Comparison of ENCODE assay signal across 8 cellular contexts in the genomic region with DNA sequence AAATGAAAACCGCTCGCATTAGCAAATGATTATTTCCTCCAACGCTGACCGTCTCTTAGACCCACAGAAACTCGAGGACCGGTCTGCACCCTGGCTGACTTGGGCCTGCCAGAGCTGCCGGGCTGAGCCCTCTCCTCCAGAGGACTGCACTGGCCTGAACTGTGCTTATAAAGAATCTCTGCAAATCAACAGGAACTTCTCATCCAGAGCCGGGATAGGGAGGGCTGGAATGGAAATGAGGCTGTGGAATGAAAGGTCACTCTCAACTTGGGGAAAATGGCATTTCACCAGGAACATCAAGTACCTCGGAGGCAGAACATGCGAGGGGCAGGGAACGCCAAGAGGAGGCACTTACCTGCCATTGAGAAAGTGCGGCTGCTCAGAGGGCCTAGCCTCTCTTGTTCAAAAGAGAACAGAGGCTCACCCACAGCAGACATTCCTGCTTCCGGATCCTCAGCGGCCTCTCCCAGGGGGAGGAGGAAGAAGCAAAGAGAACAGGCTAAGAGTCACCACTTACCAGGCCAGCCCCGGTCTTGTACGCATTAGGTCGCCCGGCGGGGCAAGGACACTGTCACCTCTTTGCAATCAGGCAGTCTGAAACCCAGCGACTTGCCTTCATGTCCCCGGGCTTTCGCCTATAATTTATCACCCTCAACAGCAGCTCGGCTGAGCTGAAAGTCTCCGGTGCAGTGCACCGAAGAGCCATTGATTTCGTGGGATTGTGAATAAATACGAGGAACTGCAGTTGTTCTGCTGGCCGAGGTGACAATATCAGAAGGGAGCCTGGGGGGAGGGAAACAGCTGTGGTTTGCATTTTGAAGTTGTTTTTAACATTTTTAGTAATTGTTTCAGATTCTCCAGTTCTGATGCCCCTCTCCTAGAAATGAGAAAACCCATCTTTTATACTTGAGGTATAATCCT. TPM values are rescaled to one million over a fixed set of nuclear protein-coding genes. Genes with fewer than 3 reads are reported as not detected.
DNase-seq lines count a peak whose midpoint lies in the region; ATAC-seq and TF ChIP-seq lines count a peak whose summit lies in the region.

No MANE protein-coding gene starts in this region.

- no peaks in the 10 kb centered on the region for H4K20me1 ChIP-seq in neural cell (ENCODE audit: insufficient read depth)

- H3K27ac Mint-ChIP-seq in activated naive CD4-positive, alpha-beta T cell treated with anti-CD3 and anti-CD28 coated beads, Interleukin-2, amount 50 U/mL, for 72 hours: peak overlapping the region; percentile 85 to 91
- H3K27ac Mint-ChIP-seq in glutamatergic neuron (ENCODE audit: unreplicated experiment): peak overlapping the region; percentile 97

- TF ChIP-seq CTCF in glutamatergic neuron (IDR thresholded peaks at IDR 0.05; ENCODE audit: partially characterized antibody, unreplicated experiment) (no peak), neural cell (IDR thresholded peaks at IDR 0.05; ENCODE audit: poor library complexity, severe bottlenecking) (no peak)

- H3K27me3 ChIP-seq in neural cell (ENCODE audit: insufficient read depth, low read depth, low read length): no peaks in the 10 kb centered on the region

- peak overlapping the region; percentile 57 for H3K4me3 ChIP-seq in neural cell (ENCODE audit: low read length)

- no peak overlapping the region for H2AFZ ChIP-seq in neural cell (ENCODE audit: low read depth, low read length)

- H3K27me3 Mint-ChIP-seq in glutamatergic neuron (ENCODE audit: unreplicated experiment): peaks cover 4% of the 10 kb centered on the region

- DNase-seq in CD1c-positive myeloid dendritic cell (ENCODE audit: extremely low spot score) (peak; percentile 80), LoVo (ENCODE audit: low spot score) (peak; percentile 78), glutamatergic neuron (peak; percentile 54), H4 (ENCODE audit: low spot score) (no peak), 8988T (no peak), AML-193 (lab: John Stamatoyannopoulos, UW) (no peak)
- peak in 1 of 2 donors; percentile 10 for DNase-seq in activated naive CD4-positive, alpha-beta T cell treated with anti-CD3 and anti-CD28 coated beads, Interleukin-2, amount 50 U/mL, for 72 hours (ENCODE audit: low spot score in 2 of 2)

- peaks cover 4% of the 10 kb centered on the region for H3F3A ChIP-seq in neural cell (ENCODE audit: insufficient read depth, low read length, poor library complexity, severe bottlenecking)

- peak overlapping the region; percentile 54 for H3K9ac ChIP-seq in neural cell (ENCODE audit: low read length)

- H3K27ac ChIP-seq in neural cell (ENCODE audit: low read length): peak overlapping the region; percentile 51

- H3K4me1 Mint-ChIP-seq in glutamatergic neuron (ENCODE audit: low read depth, unreplicated experiment): peaks cover 62% of the 10 kb centered on the region

- peak in 1 of 2 donors; percentile 67 for ATAC-seq in activated naive CD4-positive, alpha-beta T cell treated with anti-CD3 and anti-CD28 coated beads, Interleukin-2, amount 50 U/mL, for 72 hours

- TF ChIP-seq EP300 in neural cell (conservative IDR thresholded peaks at IDR 0.05; ENCODE audit: poor library complexity, severe bottlenecking): no peak

- peaks cover 0 to 24% of the 10 kb centered on the region in 2 donors for H3K36me3 Mint-ChIP-seq in activated naive CD4-positive, alpha-beta T cell treated with anti-CD3 and anti-CD28 coated beads, Interleukin-2, amount 50 U/mL, for 72 hours
- H3K36me3 Mint-ChIP-seq in glutamatergic neuron (ENCODE audit: unreplicated experiment): no peaks in the 10 kb centered on the region

- no peaks in the 10 kb centered on the region for H3K9me2 ChIP-seq in neural cell (ENCODE audit: insufficient read depth, low read length)

- peak overlapping the region; percentile 62 for H3K4me2 ChIP-seq in neural cell (ENCODE audit: low read length)

- H3K9me3 Mint-ChIP-seq in activated naive CD4-positive, alpha-beta T cell treated with anti-CD3 and anti-CD28 coated beads, Interleukin-2, amount 50 U/mL, for 72 hours: no peaks in the 10 kb centered on the region
- H3K9me3 Mint-ChIP-seq in glutamatergic neuron (ENCODE audit: unreplicated experiment): peaks cover 11% of the 10 kb centered on the region

- no peaks in the 10 kb centered on the region for H3K36me3 ChIP-seq in neural cell (ENCODE audit: insufficient read depth, low read length)

- no peak for TF ChIP-seq RAD21 in neural cell (conservative IDR thresholded peaks at IDR 0.05)

- H3K9me3 ChIP-seq in neural cell (ENCODE audit: low read length): no peaks in the 10 kb centered on the region

- H3K4me3 Mint-ChIP-seq in glutamatergic neuron (ENCODE audit: unreplicated experiment): peak overlapping the region; percentile 85

- H3K79me2 ChIP-seq in neural cell (replicated peaks; ENCODE audit: insufficient read depth, low read length): peaks cover 12% of the 10 kb centered on the region

TF ChIP-seq in neural cell, 6 proteins besides CTCF, POLR2A, EP300 and RAD21:
- no peak for TF ChIP-seq SMC3 (conservative IDR thresholded peaks at IDR 0.05; ENCODE audit: poor library complexity)
- no peak for TF ChIP-seq EZH2 (IDR thresholded peaks at IDR 0.05; ENCODE audit: borderline replicate concordance, insufficient read depth, low read length, poor library complexity, severe bottlenecking)
- no peak for TF ChIP-seq TAF1 (IDR thresholded peaks at IDR 0.05; ENCODE audit: low read depth)
- no peak for TF ChIP-seq MXI1 (conservative IDR thresholded peaks at IDR 0.05; ENCODE audit: poor library complexity, severe bottlenecking)
- TF ChIP-seq, protein P1, sequence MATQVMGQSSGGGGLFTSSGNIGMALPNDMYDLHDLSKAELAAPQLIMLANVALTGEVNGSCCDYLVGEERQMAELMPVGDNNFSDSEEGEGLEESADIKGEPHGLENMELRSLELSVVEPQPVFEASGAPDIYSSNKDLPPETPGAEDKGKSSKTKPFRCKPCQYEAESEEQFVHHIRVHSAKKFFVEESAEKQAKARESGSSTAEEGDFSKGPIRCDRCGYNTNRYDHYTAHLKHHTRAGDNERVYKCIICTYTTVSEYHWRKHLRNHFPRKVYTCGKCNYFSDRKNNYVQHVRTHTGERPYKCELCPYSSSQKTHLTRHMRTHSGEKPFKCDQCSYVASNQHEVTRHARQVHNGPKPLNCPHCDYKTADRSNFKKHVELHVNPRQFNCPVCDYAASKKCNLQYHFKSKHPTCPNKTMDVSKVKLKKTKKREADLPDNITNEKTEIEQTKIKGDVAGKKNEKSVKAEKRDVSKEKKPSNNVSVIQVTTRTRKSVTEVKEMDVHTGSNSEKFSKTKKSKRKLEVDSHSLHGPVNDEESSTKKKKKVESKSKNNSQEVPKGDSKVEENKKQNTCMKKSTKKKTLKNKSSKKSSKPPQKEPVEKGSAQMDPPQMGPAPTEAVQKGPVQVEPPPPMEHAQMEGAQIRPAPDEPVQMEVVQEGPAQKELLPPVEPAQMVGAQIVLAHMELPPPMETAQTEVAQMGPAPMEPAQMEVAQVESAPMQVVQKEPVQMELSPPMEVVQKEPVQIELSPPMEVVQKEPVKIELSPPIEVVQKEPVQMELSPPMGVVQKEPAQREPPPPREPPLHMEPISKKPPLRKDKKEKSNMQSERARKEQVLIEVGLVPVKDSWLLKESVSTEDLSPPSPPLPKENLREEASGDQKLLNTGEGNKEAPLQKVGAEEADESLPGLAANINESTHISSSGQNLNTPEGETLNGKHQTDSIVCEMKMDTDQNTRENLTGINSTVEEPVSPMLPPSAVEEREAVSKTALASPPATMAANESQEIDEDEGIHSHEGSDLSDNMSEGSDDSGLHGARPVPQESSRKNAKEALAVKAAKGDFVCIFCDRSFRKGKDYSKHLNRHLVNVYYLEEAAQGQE (IDR thresholded peaks at IDR 0.05; ENCODE audit: borderline replicate concordance): peak; percentile 12

RNA-seq across cellular contexts. Expression of gene ZMYND8, which starts 37.6 kb away (rescaled TPM):
- 10 to 100 TPM; 35.7 to 46.4 TPM for total RNA-seq in activated naive CD4-positive, alpha-beta T cell treated with anti-CD3 and anti-CD28 coated beads, Interleukin-2, amount 50 U/mL, for 72 hours
- 116 TPM for total RNA-seq in glutamatergic neuron (ENCODE audit: unreplicated experiment)
- 16.8 and 20.5 TPM in 2 replicates for polyA plus RNA-seq in neural cell
- 35.3 and 42.6 TPM in 2 replicates for polyA minus RNA-seq in neural cell
- total RNA-seq in H4 (2014; rRNA removed; shearing (Covaris generic)): 9.0 and 11.7 TPM in 2 replicates

Comparison
In these comparisons a context has a peak if more than half of its experiments do, and no peak if none do; other contexts are left out.
1. DNase-seq: peak in CD1c-positive myeloid dendritic cell (single experiment), LoVo (single experiment) and glutamatergic neuron (single experiment); none in H4 (single experiment), 8988T (single experiment) and AML-193 (0 of 2).